In the genomic region with DNA sequence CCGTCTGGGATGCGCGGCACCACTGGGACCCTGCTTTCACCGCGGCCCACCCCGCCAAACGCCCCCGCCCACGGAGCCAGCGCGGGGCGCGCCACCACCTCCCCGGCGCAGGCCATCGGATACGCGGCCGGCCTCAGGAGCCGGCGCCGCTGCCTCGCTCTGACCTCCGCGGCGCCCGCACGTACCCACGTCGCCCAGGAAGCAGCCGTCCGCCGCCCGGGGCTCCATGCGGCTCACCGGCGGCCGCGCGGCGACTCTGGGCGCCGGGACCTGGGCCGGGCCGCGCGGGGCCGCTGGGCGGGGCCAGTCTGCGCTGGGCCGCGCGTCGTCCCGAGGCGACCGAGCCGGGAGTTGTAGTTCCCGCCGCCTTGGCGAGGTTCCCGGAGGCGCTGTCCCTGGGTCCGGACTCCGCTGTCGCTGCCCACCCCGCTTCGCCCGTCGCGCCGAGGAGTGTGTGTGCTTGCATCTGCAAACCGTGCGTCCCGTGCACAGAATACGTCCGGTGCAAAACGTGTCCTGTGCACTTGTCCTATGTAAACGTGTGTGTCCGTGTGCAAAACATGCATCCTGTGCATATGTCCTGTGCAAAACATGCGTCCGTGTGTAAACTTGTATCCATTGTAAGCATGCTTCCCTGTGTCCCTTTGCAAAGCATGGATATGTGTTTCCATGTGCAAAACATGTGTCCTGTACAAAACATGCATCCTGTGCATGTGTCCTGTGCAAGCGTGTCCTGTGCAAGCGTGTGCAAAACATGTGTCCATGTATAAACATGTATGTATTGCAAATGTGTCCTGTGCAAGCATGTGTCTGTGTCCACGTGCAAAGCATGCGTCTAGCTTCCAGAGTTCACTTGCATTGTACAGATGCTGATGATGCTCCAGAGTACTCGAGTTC, we compare ENCODE assay signal across 1 cellular context.
TF ChIP-seq lines count a peak whose summit lies in the region.

A gene with protein sequence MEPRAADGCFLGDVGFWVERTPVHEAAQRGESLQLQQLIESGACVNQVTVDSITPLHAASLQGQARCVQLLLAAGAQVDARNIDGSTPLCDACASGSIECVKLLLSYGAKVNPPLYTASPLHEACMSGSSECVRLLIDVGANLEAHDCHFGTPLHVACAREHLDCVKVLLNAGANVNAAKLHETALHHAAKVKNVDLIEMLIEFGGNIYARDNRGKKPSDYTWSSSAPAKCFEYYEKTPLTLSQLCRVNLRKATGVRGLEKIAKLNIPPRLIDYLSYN (minus strand): TSS at position 272 of the 897 bp plus-strand sequence. CDS start 44 bp downstream, at position 228.

TF ChIP-seq in K562, 482 proteins besides CTCF, POLR2A, EP300 and RAD21 (continued from another document and continues in another):
- TF ChIP-seq ZBTB12 (CRISPR knock-in tag; IDR thresholded peaks at IDR 0.05) (peak; percentile 63), ZNF830 (CRISPR knock-in tag; IDR thresholded peaks at IDR 0.05) (no peak), CBX2 (IDR thresholded peaks at IDR 0.05; ENCODE audit: insufficient read depth, low read length, poor library complexity, severe bottlenecking) (no peak), ELF1 (tag; IDR thresholded peaks at IDR 0.05) (no peak), FOXM1 (IDR thresholded peaks at IDR 0.05; ENCODE audit: low read depth) (no peak), FOXM1 (CRISPR knock-in tag; IDR thresholded peaks at IDR 0.05; ENCODE audit: low read depth) (no peak), ZC3H11A (IDR thresholded peaks at IDR 0.05; ENCODE audit: low read depth, low read length) (no peak), PURB (CRISPR knock-in tag; IDR thresholded peaks at IDR 0.05; ENCODE audit: low read depth) (no peak), SMAD4 (CRISPR knock-in tag; conservative IDR thresholded peaks at IDR 0.05) (peak; percentile 61), CREB3L1 (IDR thresholded peaks at IDR 0.05; ENCODE audit: borderline replicate concordance, low read depth) (peak; percentile 69; the same call in 1 of the 2 replicates), SMAD2 (IDR thresholded peaks at IDR 0.05; ENCODE audit: low read depth, low read length) (no peak), RFX1 (IDR thresholded peaks at IDR 0.05) (no peak), NR2C1 (IDR thresholded peaks at IDR 0.05) (no peak), NR2C1 (tag; IDR thresholded peaks at IDR 0.05) (no peak), ZNF766 (CRISPR knock-in tag; conservative IDR thresholded peaks at IDR 0.05) (peak; percentile 40), ZNF699 (CRISPR knock-in tag; IDR thresholded peaks at IDR 0.05; ENCODE audit: insufficient replicate concordance) (no peak), HLTF (IDR thresholded peaks at IDR 0.05) (no peak), DLX4 (CRISPR knock-in tag; IDR thresholded peaks at IDR 0.05) (no peak), U2AF1 (optimal IDR thresholded peaks at IDR 0.05; ENCODE audit: low read depth, low read length) (no peak), ADNP (tag; IDR thresholded peaks at IDR 0.05) (no peak), ZNF140 (CRISPR knock-in tag; IDR thresholded peaks at IDR 0.05) (no peak), ZNF316 (IDR thresholded peaks at IDR 0.05) (no peak), RHOXF2B (CRISPR knock-in tag; conservative IDR thresholded peaks at IDR 0.05) (no peak), CCNT2 (IDR thresholded peaks at IDR 0.05; ENCODE audit: borderline replicate concordance, extremely low read depth, insufficient read length, low read depth, low read length) (peak; percentile 55), CREB1 (IDR thresholded peaks at IDR 0.05) (peak; percentile 92), CREB1 (CRISPR knock-in tag; IDR thresholded peaks at IDR 0.05) (peak; percentile 82), ZNF57 (CRISPR knock-in tag; IDR thresholded peaks at IDR 0.05) (no peak), ZNF668 (CRISPR knock-in tag; IDR thresholded peaks at IDR 0.05) (no peak), ASH1L (IDR thresholded peaks at IDR 0.05; ENCODE audit: borderline replicate concordance, low read depth, partially characterized antibody) (no peak), ZNF780A (CRISPR knock-in tag; IDR thresholded peaks at IDR 0.05) (no peak), FIP1L1 (IDR thresholded peaks at IDR 0.05; ENCODE audit: low read depth, low read length, poor library complexity, severe bottlenecking) (no peak), ZNF785 (CRISPR knock-in tag; IDR thresholded peaks at IDR 0.05) (no peak), TAF1 (IDR thresholded peaks at IDR 0.05; ENCODE audit: control insufficient read depth, extremely low read depth, insufficient read depth, low read length, severe bottlenecking) (peak; percentile 59), POLR2AphosphoS2 (IDR thresholded peaks at IDR 0.05; ENCODE audit: low read length) (no peak), ZFP30 (CRISPR knock-in tag; IDR thresholded peaks at IDR 0.05; ENCODE audit: borderline replicate concordance) (no peak), YBX1 (IDR thresholded peaks at IDR 0.05) (no peak), ZC3H4 (CRISPR knock-in tag; IDR thresholded peaks at IDR 0.05; ENCODE audit: borderline replicate concordance) (0 out of 2 replicates have a peak, but pooled peaks have one; percentile 17), ZNF224 (CRISPR knock-in tag; IDR thresholded peaks at IDR 0.05) (no peak), EWSR1 (IDR thresholded peaks at IDR 0.05; ENCODE audit: borderline replicate concordance, low read depth, partially characterized antibody) (no peak), KLF6 (CRISPR knock-in tag; IDR thresholded peaks at IDR 0.05; ENCODE audit: borderline replicate concordance) (no peak), EZH2 (IDR thresholded peaks at IDR 0.05; ENCODE audit: borderline replicate concordance, low read depth, low read length) (no peak), ATF2 (CRISPR knock-in tag; IDR thresholded peaks at IDR 0.05) (no peak), FOXJ3 (CRISPR knock-in tag; IDR thresholded peaks at IDR 0.05) (no peak)
- TF ChIP-seq, protein P1, sequence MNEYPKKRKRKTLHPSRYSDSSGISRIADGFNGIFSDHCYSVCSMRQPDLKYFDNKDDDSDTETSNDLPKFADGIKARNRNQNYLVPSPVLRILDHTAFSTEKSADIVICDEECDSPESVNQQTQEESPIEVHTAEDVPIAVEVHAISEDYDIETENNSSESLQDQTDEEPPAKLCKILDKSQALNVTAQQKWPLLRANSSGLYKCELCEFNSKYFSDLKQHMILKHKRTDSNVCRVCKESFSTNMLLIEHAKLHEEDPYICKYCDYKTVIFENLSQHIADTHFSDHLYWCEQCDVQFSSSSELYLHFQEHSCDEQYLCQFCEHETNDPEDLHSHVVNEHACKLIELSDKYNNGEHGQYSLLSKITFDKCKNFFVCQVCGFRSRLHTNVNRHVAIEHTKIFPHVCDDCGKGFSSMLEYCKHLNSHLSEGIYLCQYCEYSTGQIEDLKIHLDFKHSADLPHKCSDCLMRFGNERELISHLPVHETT (CRISPR knock-in tag; conservative IDR thresholded peaks at IDR 0.05 in 1 of 2, IDR thresholded peaks at IDR 0.05 in 1 of 2) = peak in 1 of 2 experiments; percentile 74; a peak in 2 of 4 replicates
- TF ChIP-seq, protein P2, sequence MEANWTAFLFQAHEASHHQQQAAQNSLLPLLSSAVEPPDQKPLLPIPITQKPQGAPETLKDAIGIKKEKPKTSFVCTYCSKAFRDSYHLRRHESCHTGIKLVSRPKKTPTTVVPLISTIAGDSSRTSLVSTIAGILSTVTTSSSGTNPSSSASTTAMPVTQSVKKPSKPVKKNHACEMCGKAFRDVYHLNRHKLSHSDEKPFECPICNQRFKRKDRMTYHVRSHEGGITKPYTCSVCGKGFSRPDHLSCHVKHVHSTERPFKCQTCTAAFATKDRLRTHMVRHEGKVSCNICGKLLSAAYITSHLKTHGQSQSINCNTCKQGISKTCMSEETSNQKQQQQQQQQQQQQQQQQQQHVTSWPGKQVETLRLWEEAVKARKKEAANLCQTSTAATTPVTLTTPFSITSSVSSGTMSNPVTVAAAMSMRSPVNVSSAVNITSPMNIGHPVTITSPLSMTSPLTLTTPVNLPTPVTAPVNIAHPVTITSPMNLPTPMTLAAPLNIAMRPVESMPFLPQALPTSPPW (CRISPR knock-in tag; IDR thresholded peaks at IDR 0.05) = peak; percentile 57
- TF ChIP-seq, protein P3, sequence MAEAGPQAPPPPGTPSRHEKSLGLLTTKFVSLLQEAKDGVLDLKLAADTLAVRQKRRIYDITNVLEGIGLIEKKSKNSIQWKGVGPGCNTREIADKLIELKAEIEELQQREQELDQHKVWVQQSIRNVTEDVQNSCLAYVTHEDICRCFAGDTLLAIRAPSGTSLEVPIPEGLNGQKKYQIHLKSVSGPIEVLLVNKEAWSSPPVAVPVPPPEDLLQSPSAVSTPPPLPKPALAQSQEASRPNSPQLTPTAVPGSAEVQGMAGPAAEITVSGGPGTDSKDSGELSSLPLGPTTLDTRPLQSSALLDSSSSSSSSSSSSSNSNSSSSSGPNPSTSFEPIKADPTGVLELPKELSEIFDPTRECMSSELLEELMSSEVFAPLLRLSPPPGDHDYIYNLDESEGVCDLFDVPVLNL (CRISPR knock-in tag; IDR thresholded peaks at IDR 0.05; ENCODE audit: low read depth) = peak; percentile 67; the same call in 1 of the 2 replicates
- TF ChIP-seq, protein P4, sequence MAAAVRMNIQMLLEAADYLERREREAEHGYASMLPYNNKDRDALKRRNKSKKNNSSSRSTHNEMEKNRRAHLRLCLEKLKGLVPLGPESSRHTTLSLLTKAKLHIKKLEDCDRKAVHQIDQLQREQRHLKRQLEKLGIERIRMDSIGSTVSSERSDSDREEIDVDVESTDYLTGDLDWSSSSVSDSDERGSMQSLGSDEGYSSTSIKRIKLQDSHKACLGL (CRISPR knock-in tag; IDR thresholded peaks at IDR 0.05; ENCODE audit: borderline replicate concordance, poor library complexity, severe bottlenecking) = no peak
- TF ChIP-seq, protein P5, sequence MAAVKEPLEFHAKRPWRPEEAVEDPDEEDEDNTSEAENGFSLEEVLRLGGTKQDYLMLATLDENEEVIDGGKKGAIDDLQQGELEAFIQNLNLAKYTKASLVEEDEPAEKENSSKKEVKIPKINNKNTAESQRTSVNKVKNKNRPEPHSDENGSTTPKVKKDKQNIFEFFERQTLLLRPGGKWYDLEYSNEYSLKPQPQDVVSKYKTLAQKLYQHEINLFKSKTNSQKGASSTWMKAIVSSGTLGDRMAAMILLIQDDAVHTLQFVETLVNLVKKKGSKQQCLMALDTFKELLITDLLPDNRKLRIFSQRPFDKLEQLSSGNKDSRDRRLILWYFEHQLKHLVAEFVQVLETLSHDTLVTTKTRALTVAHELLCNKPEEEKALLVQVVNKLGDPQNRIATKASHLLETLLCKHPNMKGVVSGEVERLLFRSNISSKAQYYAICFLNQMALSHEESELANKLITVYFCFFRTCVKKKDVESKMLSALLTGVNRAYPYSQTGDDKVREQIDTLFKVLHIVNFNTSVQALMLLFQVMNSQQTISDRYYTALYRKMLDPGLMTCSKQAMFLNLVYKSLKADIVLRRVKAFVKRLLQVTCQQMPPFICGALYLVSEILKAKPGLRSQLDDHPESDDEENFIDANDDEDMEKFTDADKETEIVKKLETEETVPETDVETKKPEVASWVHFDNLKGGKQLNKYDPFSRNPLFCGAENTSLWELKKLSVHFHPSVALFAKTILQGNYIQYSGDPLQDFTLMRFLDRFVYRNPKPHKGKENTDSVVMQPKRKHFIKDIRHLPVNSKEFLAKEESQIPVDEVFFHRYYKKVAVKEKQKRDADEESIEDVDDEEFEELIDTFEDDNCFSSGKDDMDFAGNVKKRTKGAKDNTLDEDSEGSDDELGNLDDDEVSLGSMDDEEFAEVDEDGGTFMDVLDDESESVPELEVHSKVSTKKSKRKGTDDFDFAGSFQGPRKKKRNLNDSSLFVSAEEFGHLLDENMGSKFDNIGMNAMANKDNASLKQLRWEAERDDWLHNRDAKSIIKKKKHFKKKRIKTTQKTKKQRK (IDR thresholded peaks at IDR 0.05; ENCODE audit: borderline replicate concordance, low read depth, low read length) = no peak
